ENCODE assay signal across 17 cellular contexts in the genomic region with DNA sequence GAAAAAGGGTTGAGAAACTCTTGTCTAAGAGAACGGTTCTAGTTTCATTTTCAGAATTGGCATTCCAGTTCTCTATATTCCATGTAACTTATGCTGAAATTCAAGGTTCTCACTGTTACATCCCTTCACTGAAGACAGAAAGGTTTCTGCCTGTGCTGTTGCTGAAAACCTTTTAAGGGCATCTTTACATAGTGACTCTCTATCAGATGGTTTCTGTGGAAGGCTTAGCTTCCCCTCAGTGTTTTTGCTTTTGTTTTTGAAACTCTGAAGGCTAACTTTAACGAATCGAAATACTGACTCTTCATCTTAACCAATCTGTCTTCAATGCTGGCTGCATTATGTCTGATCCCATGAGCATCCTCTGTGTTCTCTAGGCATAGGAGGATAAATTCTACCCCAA.
"Had no signal": no experiment of that assay in that cellular context is flagged by ENCODE, and none has a peak within 500 bp of the region (broad histone marks: within the 10 kb centered on the region; RNA-seq: fewer than 3 reads in every experiment).

No MANE protein-coding gene starts in this region.

- H3K27ac Mint-ChIP-seq: activated CD8-positive, alpha-beta T cell treated with anti-CD3 and anti-CD28 coated beads, Interleukin-2, amount 10 ng/mL, durations not matched to agents 7 days and 5 days; memory B cell; nephron; stimulated activated memory B cell treated with anti-CD40 and anti-IgM and Interleukin-4, amounts not matched to agents 10 μg/mL and 1 μg/mL and 100 μg/mL, for 72 hours had no signal

- DNase-seq: activated CD4-positive, alpha-beta T cell treated with anti-CD3 and anti-CD28 coated beads for 4 hours; activated CD8-positive, alpha-beta memory T cell treated with anti-CD3 and anti-CD28 coated beads, Interleukin-2, amount 50 U/mL, for 48 hours; activated CD8-positive, alpha-beta T cell treated with anti-CD3 and anti-CD28 coated beads, Interleukin-2, amount 10 ng/mL, durations not matched to agents 7 days and 5 days; activated naive CD4-positive, alpha-beta T cell; head of caudate nucleus; left lung; psoas muscle; spleen; stimulated activated CD4-positive, alpha-beta T cell treated with anti-CD3 and anti-CD28 coated beads, Interleukin-1b, Interleukin-23, amount 100 ng/mL, for 48 hours; transverse colon had no signal

- H3K27ac ChIP-seq: ascending aorta, esophagus muscularis mucosa, left lung, psoas muscle, spleen, transverse colon, VCaP had no signal

- ATAC-seq: activated CD8-positive, alpha-beta T cell treated with anti-CD3 and anti-CD28 coated beads, Interleukin-2, amount 10 ng/mL, durations not matched to agents 7 days and 5 days; left lung; psoas muscle; sciatic nerve; stimulated activated memory B cell treated with anti-CD40 and anti-IgM and Interleukin-4, amounts not matched to agents 10 μg/mL and 1 μg/mL and 100 μg/mL, for 72 hours had no signal

- H3K4me3 Mint-ChIP-seq: activated CD8-positive, alpha-beta T cell treated with anti-CD3 and anti-CD28 coated beads, Interleukin-2, amount 10 ng/mL, durations not matched to agents 7 days and 5 days; memory B cell; nephron; stimulated activated memory B cell treated with anti-CD40 and anti-IgM and Interleukin-4, amounts not matched to agents 10 μg/mL and 1 μg/mL and 100 μg/mL, for 72 hours had no signal

- H3K4me1 ChIP-seq: ascending aorta, esophagus muscularis mucosa, left lung, psoas muscle, spleen, transverse colon had no signal

- H3K9me3 ChIP-seq: psoas muscle had no signal

- H3K36me3 Mint-ChIP-seq: memory B cell; stimulated activated memory B cell treated with anti-CD40 and anti-IgM and Interleukin-4, amounts not matched to agents 10 μg/mL and 1 μg/mL and 100 μg/mL, for 72 hours had no signal

- H3K36me3 ChIP-seq: ascending aorta, esophagus muscularis mucosa, left lung, spleen, transverse colon had no signal

- H3K27me3 Mint-ChIP-seq: memory B cell; stimulated activated memory B cell treated with anti-CD40 and anti-IgM and Interleukin-4, amounts not matched to agents 10 μg/mL and 1 μg/mL and 100 μg/mL, for 72 hours had no signal

- H3K4me3 ChIP-seq: ascending aorta, esophagus muscularis mucosa, left lung, psoas muscle, spleen, transverse colon had no signal

- H3K4me1 Mint-ChIP-seq: memory B cell; nephron; stimulated activated memory B cell treated with anti-CD40 and anti-IgM and Interleukin-4, amounts not matched to agents 10 μg/mL and 1 μg/mL and 100 μg/mL, for 72 hours had no signal

- H3K27me3 ChIP-seq: ascending aorta, esophagus muscularis mucosa, left lung, spleen, transverse colon had no signal
